ENCODE assay signal across 19 cellular contexts in the genomic region with DNA sequence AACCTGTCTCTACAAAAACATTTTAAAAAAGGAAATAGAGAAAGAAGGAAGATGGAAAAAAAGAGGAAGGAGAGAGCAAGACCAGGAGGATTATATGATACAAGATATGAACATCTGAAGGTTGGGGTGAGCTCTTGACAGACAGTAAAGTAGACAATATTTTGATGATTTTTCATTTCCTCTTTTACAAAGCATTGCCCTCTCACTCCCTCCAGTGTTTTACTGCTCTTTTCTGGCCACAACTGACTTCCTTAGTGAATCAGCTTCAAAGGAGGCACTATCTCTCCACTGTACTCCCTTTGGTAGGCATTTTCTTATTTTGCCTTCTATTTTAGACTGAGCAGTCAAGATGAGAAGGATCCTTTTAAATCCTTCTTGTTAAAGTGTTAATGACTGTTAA.
DNase-seq lines count a peak whose midpoint lies in the region; ATAC-seq, FAIRE-seq and TF ChIP-seq lines count a peak whose summit lies in the region.
"Had no signal": no experiment of that assay in that cellular context is flagged by ENCODE, and none has a peak within 500 bp of the region (broad histone marks: within the 10 kb centered on the region; RNA-seq: fewer than 3 reads in every experiment).

No MANE protein-coding gene starts in this region.

- H3K27me3 ChIP-seq in CD4-positive, alpha-beta T cell (ENCODE audit: control insufficient read depth, insufficient read depth, low read length), result no peaks in the 10 kb centered on the region
- H3K27me3 ChIP-seq: cardiac muscle cell, ovary, uterus had no signal

- no peaks in the 10 kb centered on the region for H3K4me1 Mint-ChIP-seq in CD4-positive, alpha-beta T cell (ENCODE audit: low read depth)

- intact Hi-C loops in CD4-positive, alpha-beta T cell (cut with DNase I, micrococcal nuclease), result no loop called here

- no peaks in the 10 kb centered on the region for H3K36me3 Mint-ChIP-seq in CD4-positive, alpha-beta T cell (ENCODE audit: low read depth)

- H3K4me3 Mint-ChIP-seq in CD4-positive, alpha-beta T cell, result no peak overlapping the region

- H3K27me3 Mint-ChIP-seq in CD4-positive, alpha-beta T cell, result no peaks in the 10 kb centered on the region

- POLR2A ChIA-PET in CD4-positive, alpha-beta T cell (lab: Charles Lee), result no interaction called here

- no peak for TF ChIP-seq CTCF in CD4-positive, alpha-beta T cell (IDR thresholded peaks at IDR 0.05)

- no peak for FAIRE-seq in urothelium cell line (lab: Jason Lieb, UNC)
- FAIRE-seq: GM19239 had no signal

- H3K9me3 ChIP-seq in CD4-positive, alpha-beta T cell (ENCODE audit: control insufficient read depth, low read length), result no peaks in the 10 kb centered on the region
- H3K9me3 ChIP-seq: ovary, uterus had no signal

- H3K9me3 Mint-ChIP-seq in CD4-positive, alpha-beta T cell, result peaks cover 12% of the 10 kb centered on the region

- H3K27ac Mint-ChIP-seq in CD4-positive, alpha-beta T cell, result no peak overlapping the region

- CTCF ChIA-PET in CD4-positive, alpha-beta T cell (lab: Charles Lee), result no interaction called here

- H3K27ac ChIP-seq in CD4-positive, alpha-beta T cell (ENCODE audit: low read depth, low read length), result no peak overlapping the region
- H3K27ac ChIP-seq: cardiac muscle cell, ovary, uterus had no signal

- DNase-seq in EL (peak; percentile 20), NOMO-1 treated with dmso at 0.1 percent for 144 hours (lab: John Stamatoyannopoulos, UW; ENCODE audit: unreplicated experiment) (peak; percentile 65), urothelium cell line (ENCODE audit: low spot score) (no peak), activated gamma-delta T cell treated with Interleukin-2 at 50 U/mL for 16 hours (no peak)
- DNase-seq in CD4-positive, alpha-beta T cell, result no peak
- DNase-seq: activated CD4-positive, alpha-beta T cell treated with anti-CD3 and anti-CD28 coated beads for 48 hours; COR-L47; effector memory CD4-positive, alpha-beta T cell; NCI-H1436; NCI-H510A treated with DMSO at 0.1 percent for 48 hours; ovary; stimulated activated naive CD8-positive, alpha-beta T cell treated with anti-CD3 and anti-CD28 coated beads, Interleukin-15, Interleukin-2, amounts not matched to agents 100 U/mL and 50 U/mL, for 24 hours; uterus had no signal

- ATAC-seq in GM18909 (IDR thresholded peaks at IDR 0.05; ENCODE audit: poor library complexity, unreplicated experiment) (peak; percentile 51), HG03159 (IDR thresholded peaks at IDR 0.05; ENCODE audit: unreplicated experiment) (peak; percentile 48), HG03108 (IDR thresholded peaks at IDR 0.05; ENCODE audit: unreplicated experiment) (no peak)
- no peak for ATAC-seq in CD4-positive, alpha-beta T cell (ENCODE audit: poor library complexity)
- ATAC-seq: HCT116; stimulated activated naive CD8-positive, alpha-beta T cell treated with anti-CD3 and anti-CD28 coated beads, Interleukin-15, Interleukin-2, amounts not matched to agents 100 U/mL and 50 U/mL, for 24 hours had no signal

Comparison
In these comparisons a context has a peak if more than half of its experiments do, and no peak if none do; other contexts are left out.
1. DNase-seq: peak in EL (single experiment) and NOMO-1 treated with dmso at 0.1 percent for 144 hours (single experiment); none in urothelium cell line (single experiment), activated gamma-delta T cell treated with Interleukin-2 at 50 U/mL for 16 hours (single experiment) and CD4-positive, alpha-beta T cell (0 of 10).
2. ATAC-seq: peak in GM18909 (single experiment) and HG03159 (single experiment); none in HG03108 (single experiment) and CD4-positive, alpha-beta T cell (single experiment).